In genomic region chr3:88003115-88003755, GRCh38 we compare ENCODE assay signal across 1 cellular context.
TF ChIP-seq lines count a peak whose summit lies in the region.

No MANE protein-coding gene starts in this region.

TF ChIP-seq in HepG2, 621 proteins besides CTCF, POLR2A, EP300 and RAD21 (continued from another document):
- TF ChIP-seq, protein P1, sequence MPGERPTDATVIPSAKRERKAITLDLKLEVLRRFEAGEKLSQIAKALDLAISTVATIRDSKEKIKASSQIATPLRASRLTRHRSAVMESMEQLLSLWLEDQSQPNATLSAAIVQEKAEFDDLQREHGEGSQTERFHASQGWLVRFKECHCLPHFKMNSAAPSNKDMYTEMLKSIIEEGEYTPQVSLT (CRISPR knock-in tag; IDR thresholded peaks at IDR 0.05; ENCODE audit: borderline replicate concordance, low read depth): no peak
- TF ChIP-seq ZNF7 (CRISPR knock-in tag; IDR thresholded peaks at IDR 0.05) (no peak), ERF (CRISPR knock-in tag; IDR thresholded peaks at IDR 0.05) (no peak)
